In the genomic region with DNA sequence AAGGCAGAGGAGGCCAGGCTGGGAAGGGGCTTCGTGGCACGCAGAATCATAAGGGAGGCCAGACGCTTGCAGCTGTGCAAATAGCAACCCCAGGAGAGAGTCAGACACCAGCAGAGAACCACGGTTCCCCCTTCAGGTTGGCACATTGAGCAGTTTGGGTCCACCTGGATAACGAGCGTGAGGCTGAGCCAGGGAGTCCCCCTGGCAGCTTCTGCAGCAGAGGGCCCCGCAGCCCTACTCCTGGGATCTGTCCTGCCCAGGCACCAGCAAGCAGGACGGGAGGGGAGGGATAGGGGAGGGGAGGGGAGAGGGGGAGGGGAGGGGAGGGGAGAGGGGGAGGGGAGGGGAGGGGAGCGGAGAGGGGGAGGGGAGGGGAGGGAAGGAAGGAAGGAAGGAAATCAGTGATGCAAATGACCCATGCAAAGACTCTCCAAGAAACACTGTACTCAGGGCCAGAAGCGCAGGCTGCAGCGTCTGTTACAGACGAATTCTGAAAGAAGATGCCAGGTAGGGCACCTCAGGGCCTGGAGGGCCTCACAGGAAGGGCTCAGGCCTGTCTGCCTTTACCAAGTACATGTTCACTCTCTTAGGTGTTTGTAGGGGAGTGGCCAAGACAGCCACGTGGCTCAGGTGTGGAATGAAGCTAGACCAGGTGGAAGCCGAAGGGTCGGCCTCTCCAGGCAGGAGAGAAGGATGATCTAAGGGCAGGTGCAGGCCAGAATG, we compare ENCODE assay signal across 12 cellular contexts. TPM values are rescaled to one million over a fixed set of nuclear protein-coding genes. Genes with fewer than 3 reads are reported as not detected.
A peak's percentile ranks its signal among the peaks of the same experiment; 100 is the strongest.
DNase-seq lines count a peak whose midpoint lies in the region; ATAC-seq and TF ChIP-seq lines count a peak whose summit lies in the region.
"Had no signal": no experiment of that assay in that cellular context is flagged by ENCODE, and none has a peak within 500 bp of the region (broad histone marks: within the 10 kb centered on the region; RNA-seq: fewer than 3 reads in every experiment).

No MANE protein-coding gene starts in this region.

- H3K36me3 ChIP-seq in GM23338 (ENCODE audit: insufficient read depth), result peaks cover 5% of the 10 kb centered on the region
- H3K36me3 ChIP-seq in endodermal cell (ENCODE audit: control insufficient read depth, insufficient read depth, low read length), result peaks cover 36% of the 10 kb centered on the region
- peaks cover 0 to 61% of the 10 kb centered on the region in 2 donors for H3K36me3 ChIP-seq in gastrocnemius medialis
- peaks cover 10% of the 10 kb centered on the region; the same call in 1 of the 2 replicates for H3K36me3 ChIP-seq in SJCRH30

- H3K27me3 Mint-ChIP-seq in GM23338 (ENCODE audit: insufficient read depth, low read depth, poor library complexity), result peaks cover 28% of the 10 kb centered on the region
- no peaks in the 10 kb centered on the region for H3K27me3 Mint-ChIP-seq in endodermal cell (ENCODE audit: insufficient read depth)
- H3K27me3 Mint-ChIP-seq in nephron progenitor cell (ENCODE audit: low read depth, poor library complexity), result no peaks in the 10 kb centered on the region
- H3K27me3 Mint-ChIP-seq: CD4-positive, CD25-positive, alpha-beta regulatory T cell had no signal

- H3K27ac Mint-ChIP-seq in GM23338 (peak overlapping the region; percentile 94), endodermal cell (peak overlapping the region; percentile 68), nephron progenitor cell (peak overlapping the region; percentile 65)

- intact Hi-C loops in gastrocnemius medialis (cut with DNase I; ENCODE audit: low total_unique reads), result no loop called here

- in situ Hi-C loops in gastrocnemius medialis (cut with MboI; ENCODE audit: low sequenced_read_pairs in 4 of 4), result no loop called here

- no peak overlapping the region for H3K9ac ChIP-seq in endodermal cell (ENCODE audit: extremely low read depth, low read length, poor library complexity, severe bottlenecking)

- peak overlapping the region; percentile 18; the same call in 1 of the 3 replicates for H3K4me3 Mint-ChIP-seq in GM23338
- H3K4me3 Mint-ChIP-seq in endodermal cell, result no peak overlapping the region
- no peak overlapping the region for H3K4me3 Mint-ChIP-seq in nephron progenitor cell
- H3K4me3 Mint-ChIP-seq: CD4-positive, CD25-positive, alpha-beta regulatory T cell had no signal

- H3K36me3 Mint-ChIP-seq in GM23338 (ENCODE audit: low read depth) (peaks cover 71% of the 10 kb centered on the region), endodermal cell (ENCODE audit: low read depth) (peaks cover 70% of the 10 kb centered on the region), nephron progenitor cell (ENCODE audit: low read depth) (peaks cover 52% of the 10 kb centered on the region)

- H3K9me3 Mint-ChIP-seq in GM23338 (no peaks in the 10 kb centered on the region; the same call in 2 of the 3 replicates), endodermal cell (peaks cover 4% of the 10 kb centered on the region), nephron progenitor cell (no peaks in the 10 kb centered on the region)
- H3K9me3 Mint-ChIP-seq: CD4-positive, CD25-positive, alpha-beta regulatory T cell had no signal

- ATAC-seq in GM23338 (peak; percentile 79), gastrocnemius medialis (no peak), GM18867 (IDR thresholded peaks at IDR 0.05; ENCODE audit: unreplicated experiment) (no peak)
- ATAC-seq: Right ventricle myocardium inferior had no signal

- H3K27me3 ChIP-seq in GM23338 (ENCODE audit: insufficient read depth), result no peaks in the 10 kb centered on the region
- no peaks in the 10 kb centered on the region for H3K27me3 ChIP-seq in endodermal cell (ENCODE audit: control insufficient read depth, insufficient read depth, low read length, poor library complexity, severe bottlenecking)
- no peaks in the 10 kb centered on the region for H3K27me3 ChIP-seq in gastrocnemius medialis
- no peaks in the 10 kb centered on the region for H3K27me3 ChIP-seq in SJCRH30

- H3K4me3 ChIP-seq in GM23338 (no peak overlapping the region), endodermal cell (ENCODE audit: low read length) (no peak overlapping the region), gastrocnemius medialis (no peak overlapping the region), SJCRH30 (no peak overlapping the region)

- peak in 1 of 2 experiments; percentile 34; a peak in 1 of 4 replicates for TF ChIP-seq CTCF in GM23338 (conservative IDR thresholded peaks at IDR 0.05; ENCODE audit: low read depth in 2 of 2)
- TF ChIP-seq CTCF in endodermal cell (conservative IDR thresholded peaks at IDR 0.05), result no peak
- no peak for TF ChIP-seq CTCF in nephron progenitor cell (IDR thresholded peaks at IDR 0.05)
- no peak for TF ChIP-seq CTCF in gastrocnemius medialis (IDR thresholded peaks at IDR 0.05 in 4 of 5, conservative IDR thresholded peaks at IDR 0.05 in 1 of 5)

- H3K9me3 ChIP-seq in endodermal cell (ENCODE audit: control insufficient read depth, low read length) (no peaks in the 10 kb centered on the region), gastrocnemius medialis (no peaks in the 10 kb centered on the region), SJCRH30 (replicated peaks) (no peaks in the 10 kb centered on the region)

- no peaks in the 10 kb centered on the region; the same call in 1 of the 2 replicates for H4K20me1 ChIP-seq in GM23338 (replicated peaks; ENCODE audit: insufficient read depth)

- no peak for TF ChIP-seq POLR2A in gastrocnemius medialis (IDR thresholded peaks at IDR 0.05)

- peak overlapping the region; percentile 65 for H3K4me2 ChIP-seq in GM23338

- peaks cover 20% of the 10 kb centered on the region for H3F3A ChIP-seq in GM23338 (replicated peaks; ENCODE audit: low read depth)

- H3K4me1 ChIP-seq in GM23338 (ENCODE audit: insufficient read depth), result peaks cover 20% of the 10 kb centered on the region
- H3K4me1 ChIP-seq in endodermal cell (ENCODE audit: control insufficient read depth, insufficient read depth, low read length), result peaks cover 4% of the 10 kb centered on the region
- H3K4me1 ChIP-seq in gastrocnemius medialis, result no peaks in the 10 kb centered on the region
- no peaks in the 10 kb centered on the region for H3K4me1 ChIP-seq in SJCRH30

- H3K9me2 ChIP-seq in GM23338 (ENCODE audit: insufficient read depth), result no peaks in the 10 kb centered on the region

- H3K4me1 Mint-ChIP-seq in GM23338 (peaks cover 36% of the 10 kb centered on the region), endodermal cell (peaks cover 6% of the 10 kb centered on the region), nephron progenitor cell (peaks cover 8% of the 10 kb centered on the region)
- H3K4me1 Mint-ChIP-seq: CD4-positive, CD25-positive, alpha-beta regulatory T cell had no signal

- H3K27ac ChIP-seq in GM23338 (ENCODE audit: low read depth) (peak overlapping the region; percentile 87), endodermal cell (ENCODE audit: low read depth, low read length) (no peak overlapping the region), gastrocnemius medialis (no peak overlapping the region), SJCRH30 (no peak overlapping the region)

- H3K79me2 ChIP-seq in GM23338 (replicated peaks; ENCODE audit: insufficient read depth), result no peaks in the 10 kb centered on the region

- WGBS in endodermal cell (ENCODE audit: insufficient coverage in 1 of 2, insufficient read length in 1 of 2), 2 experiments, result 78 to 97% methylated on average over 6 to 12 of the region's 15 CpGs

- H2AFZ ChIP-seq in GM23338, result no peak overlapping the region

- DNase-seq in GM23338 (ENCODE audit: low spot score), result peak; percentile 61
- DNase-seq in NCI-H510A (lab: John Stamatoyannopoulos, UW), result peak; percentile 46
- peak; percentile 78 for DNase-seq in endodermal cell
- no peak for DNase-seq in nephron progenitor cell
- DNase-seq in activated CD4-positive, alpha-beta T cell treated with anti-CD3 and anti-CD28 coated beads, Interleukin-2, amount 50 U/mL, for 4 hours, result no peak
- no peak for DNase-seq in gastrocnemius medialis
- no peak for DNase-seq in SJCRH30
- DNase-seq: activated CD8-positive, alpha-beta memory T cell treated with anti-CD3 and anti-CD28 coated beads, Interleukin-2, amount 50 U/mL, for 48 hours; CD4-positive, CD25-positive, alpha-beta regulatory T cell; stimulated activated CD4-positive, alpha-beta T cell treated with anti-CD3 and anti-CD28 coated beads, Interleukin-4, amount 100 ng/mL, for 24 hours had no signal

TF ChIP-seq in GM23338, 12 proteins besides CTCF, POLR2A, EP300 and RAD21:
- TF ChIP-seq POLR2AphosphoS5 (IDR thresholded peaks at IDR 0.05; ENCODE audit: low read depth) (0 out of 2 replicates have a peak, but pooled peaks have one; percentile 22), CREB1 (CRISPR knock-in tag; IDR thresholded peaks at IDR 0.05; ENCODE audit: low read depth) (no peak)
TF ChIP-seq in GM23338: peak in this region for 1.

RNA-seq across cellular contexts. Expression of a gene that starts 32.3 kb away (rescaled TPM):
- 26.8 and 48.5 TPM in 2 replicates for total RNA-seq in GM23338 (2014; rRNA removed; shearing (Covaris generic))
- polyA plus RNA-seq in GM23338 (2016; fragmentation: Nextera tagmentation; extraction: Ambion mirVana), result 10.4 and 16.9 TPM in 2 replicates
- total RNA-seq in endodermal cell, result 10 to 100 TPM; 10.9 to 12.0 TPM
- 22.2 TPM for polyA plus RNA-seq in endodermal cell (2013, experiment 1 of 2)
- polyA plus RNA-seq in endodermal cell (2013, experiment 2 of 2), result 19.9 TPM
- total RNA-seq in gastrocnemius medialis, result 1 to 10 TPM in 2 of 4 donors, under 1 TPM in 1, not detected in 1; 0.75 to 1.6 (median 1.4) TPM
- total RNA-seq in SJCRH30 (2014; rRNA removed; shearing (Covaris generic)), result 0.68 and 2.3 TPM in 2 replicates
- total RNA-seq: CD4-positive, CD25-positive, alpha-beta regulatory T cell had no signal

Comparison
In these comparisons a context has a peak if more than half of its experiments do, and no peak if none do; other contexts are left out.
1. DNase-seq: peak in GM23338 (single experiment), NCI-H510A (single experiment) and endodermal cell (single experiment); none in nephron progenitor cell (single experiment), activated CD4-positive, alpha-beta T cell treated with anti-CD3 and anti-CD28 coated beads, Interleukin-2, amount 50 U/mL, for 4 hours (0 of 2), gastrocnemius medialis (0 of 2) and SJCRH30 (0 of 2).
2. Peak in every context shown above with its lines, with median percentiles within 50 percentile points of each other: H3K27ac Mint-ChIP-seq.